In the genomic region with DNA sequence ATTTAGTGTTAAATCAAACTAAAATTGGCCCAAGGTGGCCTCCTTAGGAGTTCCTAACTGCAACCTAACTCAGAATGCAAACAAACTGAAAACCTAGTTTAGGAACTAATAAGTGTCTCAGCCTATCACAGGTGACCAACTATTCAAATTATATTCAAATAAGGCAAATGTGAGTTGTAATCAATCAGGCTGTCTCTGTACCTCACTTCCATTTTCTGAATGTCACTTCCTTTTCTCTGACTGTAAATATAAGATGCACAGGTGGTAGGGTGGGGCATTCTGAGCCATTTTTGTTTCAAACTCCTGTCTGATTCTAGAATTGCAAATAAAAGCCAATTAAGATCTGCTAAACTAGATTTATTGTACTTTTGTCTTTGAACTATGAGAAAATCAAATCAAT, we compare ENCODE assay signal across 14 cellular contexts.
A peak's percentile ranks its signal among the peaks of the same experiment; 100 is the strongest.
DNase-seq lines count a peak whose midpoint lies in the region; ATAC-seq, FAIRE-seq and TF ChIP-seq lines count a peak whose summit lies in the region.
"Had no signal": no experiment of that assay in that cellular context is flagged by ENCODE, and none has a peak within 500 bp of the region (broad histone marks: within the 10 kb centered on the region; RNA-seq: fewer than 3 reads in every experiment).

No MANE protein-coding gene starts in this region.

- H3K4me1 Mint-ChIP-seq in memory B cell, result no peaks in the 10 kb centered on the region

- H3K27me3 Mint-ChIP-seq in memory B cell, result peaks cover 4% of the 10 kb centered on the region

- intact Hi-C loops in cardiac septum (cut with DNase I), result no loop called here

- H3K36me3 Mint-ChIP-seq in memory B cell, result peaks cover 3% of the 10 kb centered on the region

- peaks cover 7% of the 10 kb centered on the region for H3K9me3 Mint-ChIP-seq in memory B cell

- DNase-seq in D721Med (ENCODE audit: insufficient read length, low spot score) (no peak), memory B cell (ENCODE audit: low spot score in 2 of 2) (no peak), C1 segment of cervical spinal cord (lab: John Stamatoyannopoulos, UW) (no peak), cardiac septum (ENCODE audit: low spot score) (no peak)
- DNase-seq in activated T-cell treated with anti-CD3 and anti-CD28 coated beads, Interleukin-2, amount 50 U/mL, for 1 hour, result no peak
- DNase-seq: 8988T; Calu3; CD4-positive, alpha-beta T cell; DMS79; IMR-90; KBM-7 had no signal

- TF ChIP-seq CTCF in D721Med (IDR thresholded peaks at IDR 0.05; ENCODE audit: insufficient read depth, missing control alignments), result no peak

- no peak overlapping the region for H3K4me3 Mint-ChIP-seq in memory B cell
- H3K4me3 Mint-ChIP-seq: CD4-positive, alpha-beta T cell had no signal

- H3K27ac Mint-ChIP-seq in memory B cell, result no peak overlapping the region
- H3K27ac Mint-ChIP-seq: CD4-positive, alpha-beta T cell had no signal

- FAIRE-seq in D721Med (lab: Jason Lieb, UNC), result peak; percentile 66
- FAIRE-seq: GM12891 had no signal

- ATAC-seq in GM19468 (IDR thresholded peaks at IDR 0.05; ENCODE audit: extremely low read depth, unreplicated experiment) (peak; percentile 40), HG03354 (IDR thresholded peaks at IDR 0.05; ENCODE audit: poor library complexity, severe bottlenecking, unreplicated experiment) (peak; percentile 86), memory B cell (ENCODE audit: low read depth) (peak; percentile 73)
